ENCODE assay signal across 8 cellular contexts in genomic region chr18:7566587-7567486, GRCh38. TPM values are rescaled to one million over a fixed set of nuclear protein-coding genes. Genes with fewer than 3 reads are reported as not detected.
DNase-seq lines count a peak whose midpoint lies in the region; ATAC-seq and TF ChIP-seq lines count a peak whose summit lies in the region.

TSS of gene PTPRM (plus strand) at chr18:7567316. CDS start at chr18:7567819, 503 bp downstream.

- peak; percentile 89 for TF ChIP-seq CTCF in 22Rv1 (IDR thresholded peaks at IDR 0.05)

- ATAC-seq in GM18502 (IDR thresholded peaks at IDR 0.05; ENCODE audit: poor library complexity, unreplicated experiment) (peak; percentile 95), HG02943 (IDR thresholded peaks at IDR 0.05; ENCODE audit: low read depth, unreplicated experiment) (peak; percentile 87)

- H3K27ac ChIP-seq in 22Rv1 (no peak within 1 kb of the TSS), epithelial cell of prostate (peak within 1 kb of the TSS; percentile 58)

- peak; percentile 59 for DNase-seq in NCI-H2171 treated with DMSO at 0.1 percent for 48 hours (lab: John Stamatoyannopoulos, UW)
- peak; percentile 31 for DNase-seq in activated T-cell treated with anti-CD3 and anti-CD28 coated beads for 24 hours (ENCODE audit: low read depth)
- peak; percentile 16 for DNase-seq in epithelial cell of prostate (ENCODE audit: low read depth, low spot score)
- peak; percentile 95 for DNase-seq in mesenteric fat pad (ENCODE audit: low spot score)
- peak; percentile 1 to 4 for DNase-seq in stimulated activated CD8-positive, alpha-beta memory T cell treated with anti-CD3 and anti-CD28 coated beads, Interleukin-15, amount 100 ng/mL, for 4 hours (ENCODE audit: low read depth in 2 of 2)

RNA-seq across cellular contexts. Expression of gene PTPRM, which starts in this region (rescaled TPM):
- total RNA-seq in mesenteric fat pad: 133 TPM

Comparison
In these comparisons a context has a peak if more than half of its experiments do, and no peak if none do; other contexts are left out.
1. DNase-seq: peak in every context shown above with its lines; median percentile 95 in mesenteric fat pad; 59 in NCI-H2171 treated with DMSO at 0.1 percent for 48 hours; 31 in activated T-cell treated with anti-CD3 and anti-CD28 coated beads for 24 hours; 16 in epithelial cell of prostate; 2 in stimulated activated CD8-positive, alpha-beta memory T cell treated with anti-CD3 and anti-CD28 coated beads, Interleukin-15, amount 100 ng/mL, for 4 hours.